25 cellular contexts compared by ENCODE assay signal in the genomic region with DNA sequence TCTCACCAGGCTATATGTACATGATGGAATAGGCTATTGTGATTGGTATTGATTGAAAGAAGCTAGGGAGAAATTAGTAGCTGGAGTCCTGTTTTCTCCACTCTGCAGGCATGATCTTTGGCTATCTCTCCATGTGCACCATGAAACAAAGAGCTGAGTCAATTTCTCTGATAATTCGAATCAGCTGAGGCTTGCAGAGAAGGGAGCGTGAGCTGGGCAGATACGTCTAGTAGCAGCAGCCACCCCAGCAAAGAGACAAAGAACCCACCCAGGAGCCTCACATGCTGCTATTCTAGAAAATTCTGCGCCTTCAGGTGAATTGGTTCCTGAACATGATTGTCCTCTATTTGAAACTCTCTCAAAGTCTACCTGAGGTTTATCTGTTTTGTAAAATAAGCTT.
"Had no signal": no experiment of that assay in that cellular context is flagged by ENCODE, and none has a peak within 500 bp of the region (broad histone marks: within the 10 kb centered on the region; RNA-seq: fewer than 3 reads in every experiment).

No MANE protein-coding gene starts in this region.

- DNase-seq: cortex of kidney; effector CD8-positive, alpha-beta T cell; endodermal cell; foreskin fibroblast; gastrocnemius medialis; heart left ventricle; hippocampal formation; left cardiac atrium; left lung; mesendoderm; natural killer cell; pancreas; right cardiac atrium; sigmoid colon; stimulated activated CD4-positive, alpha-beta T cell treated with anti-CD3 and anti-CD28 coated beads, Interleukin-2, amount 100 ng/mL, for 24 hours; stimulated activated CD4-positive, alpha-beta T cell treated with anti-CD3 and anti-CD28 coated beads, Interleukin-4, amount 100 ng/mL, for 24 hours; stimulated activated naive CD4-positive, alpha-beta T cell treated with Interleukin-2 at 50 U/mL for 16 hours; stomach; thyroid gland; trophoblast cell had no signal

- H3K4me1 ChIP-seq: gastrocnemius medialis, heart left ventricle, left lung, pancreas, prostate gland, sigmoid colon, thyroid gland, vagina had no signal

- H3K4me1 Mint-ChIP-seq: endodermal cell; natural killer cell; stimulated activated effector memory CD8-positive, alpha-beta T cell treated with anti-CD3 and anti-CD28 coated beads, Interleukin-12 subunit alpha, Interleukin-12 subunit beta, amount 100 ng/mL, for 72 hours had no signal

- H3K4me3 Mint-ChIP-seq: endodermal cell; natural killer cell; stimulated activated effector memory CD8-positive, alpha-beta T cell treated with anti-CD3 and anti-CD28 coated beads, Interleukin-12 subunit alpha, Interleukin-12 subunit beta, amount 100 ng/mL, for 72 hours had no signal

- H3K9me3 Mint-ChIP-seq: natural killer cell had no signal

- H3K4me3 ChIP-seq: gastrocnemius medialis, heart left ventricle, left lung, pancreas, prostate gland, sigmoid colon, stomach, thyroid gland, vagina had no signal

- H3K27ac Mint-ChIP-seq: endodermal cell; natural killer cell; stimulated activated effector memory CD8-positive, alpha-beta T cell treated with anti-CD3 and anti-CD28 coated beads, Interleukin-12 subunit alpha, Interleukin-12 subunit beta, amount 100 ng/mL, for 72 hours had no signal

- H3K36me3 Mint-ChIP-seq: natural killer cell; stimulated activated effector memory CD8-positive, alpha-beta T cell treated with anti-CD3 and anti-CD28 coated beads, Interleukin-12 subunit alpha, Interleukin-12 subunit beta, amount 100 ng/mL, for 72 hours had no signal

- ATAC-seq: esophagus mucosa; gastrocnemius medialis; heart left ventricle; left cardiac atrium; left lung; natural killer cell; pancreas; right cardiac atrium; stimulated activated effector memory CD8-positive, alpha-beta T cell treated with anti-CD3 and anti-CD28 coated beads, Interleukin-12 subunit alpha, Interleukin-12 subunit beta, amount 100 ng/mL, for 72 hours had no signal

- H3K27me3 ChIP-seq: gastrocnemius medialis, left lung, pancreas, stomach, thyroid gland, vagina had no signal

- H3K36me3 ChIP-seq: gastrocnemius medialis, heart left ventricle, left lung, pancreas, prostate gland, sigmoid colon, stomach, thyroid gland, vagina had no signal

- H3K27ac ChIP-seq: epithelial cell of prostate, gastrocnemius medialis, heart left ventricle, left lung, pancreas, prostate gland, sigmoid colon, stomach, thyroid gland, vagina had no signal
